16 cellular contexts compared by ENCODE assay signal in the genomic region with DNA sequence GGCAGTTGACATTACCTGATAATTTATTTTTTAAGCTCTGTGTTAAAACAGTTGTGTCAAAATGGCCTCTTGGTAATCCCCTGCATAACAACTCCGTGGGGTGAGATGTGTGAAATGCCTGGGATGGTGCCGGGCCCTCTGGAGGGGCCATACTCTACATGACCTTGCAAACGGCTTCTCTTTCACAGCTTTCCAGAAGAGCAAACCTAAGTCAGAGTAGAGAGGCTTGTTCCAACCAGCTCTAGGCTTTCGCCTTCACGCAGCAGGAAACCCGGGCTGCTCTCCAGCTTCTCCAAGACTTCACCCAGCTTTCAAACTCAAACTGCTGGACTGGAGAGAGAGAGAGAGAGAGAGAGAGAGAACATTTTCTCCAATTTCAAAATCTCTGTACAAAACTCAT.
DNase-seq lines count a peak whose midpoint lies in the region; ATAC-seq and TF ChIP-seq lines count a peak whose summit lies in the region.
"Had no signal": no experiment of that assay in that cellular context is flagged by ENCODE, and none has a peak within 500 bp of the region (broad histone marks: within the 10 kb centered on the region; RNA-seq: fewer than 3 reads in every experiment).

No MANE protein-coding gene starts in this region.

- CTCF ChIA-PET in CD4-positive, alpha-beta T cell (lab: Charles Lee) = no interaction called here

- no peaks in the 10 kb centered on the region for H3K36me3 ChIP-seq in ascending aorta
- H3K36me3 ChIP-seq: suprapubic skin had no signal

- DNase-seq in CD4-positive, alpha-beta T cell = no peak
- DNase-seq in ascending aorta (ENCODE audit: low spot score in 2 of 2) = peak in 1 of 2 donors; percentile 76
- peak; percentile 37 for DNase-seq in globus pallidus (ENCODE audit: low spot score)
- DNase-seq in nephron progenitor cell = no peak
- no peak for DNase-seq in NOMO-1 treated with dmso at 0.1 percent for 144 hours (lab: John Stamatoyannopoulos, UW; ENCODE audit: unreplicated experiment)
- DNase-seq in NCI-H187 treated with DMSO at 0.1 percent for 48 hours (lab: John Stamatoyannopoulos, UW) = no peak
- DNase-seq in activated T-cell treated with anti-CD3 and anti-CD28 coated beads, Interleukin-2, amount 50 U/mL, for 48 hours = no peak
- DNase-seq: activated naive CD4-positive, alpha-beta T cell; Caco-2; islet precursor cell; MV-4-11; NCI-H2081 treated with DMSO at 0.1 percent for 48 hours; NCI-H526 treated with DMSO at 0.1 percent for 48 hours had no signal

- no peaks in the 10 kb centered on the region for H3K9me3 Mint-ChIP-seq in CD4-positive, alpha-beta T cell
- H3K9me3 Mint-ChIP-seq in nephron progenitor cell = no peaks in the 10 kb centered on the region
- H3K9me3 Mint-ChIP-seq: brain had no signal

- H3K27me3 Mint-ChIP-seq in CD4-positive, alpha-beta T cell = no peaks in the 10 kb centered on the region
- no peaks in the 10 kb centered on the region for H3K27me3 Mint-ChIP-seq in nephron progenitor cell (ENCODE audit: low read depth, poor library complexity)
- H3K27me3 Mint-ChIP-seq: brain had no signal

- no peaks in the 10 kb centered on the region for H3K9me3 ChIP-seq in CD4-positive, alpha-beta T cell (ENCODE audit: control insufficient read depth, low read length)
- H3K9me3 ChIP-seq in ascending aorta = no peaks in the 10 kb centered on the region
- H3K9me3 ChIP-seq: Caco-2, suprapubic skin had no signal

- H3K36me3 Mint-ChIP-seq in CD4-positive, alpha-beta T cell (ENCODE audit: low read depth) = no peaks in the 10 kb centered on the region
- no peaks in the 10 kb centered on the region for H3K36me3 Mint-ChIP-seq in nephron progenitor cell (ENCODE audit: low read depth)
- H3K36me3 Mint-ChIP-seq: brain had no signal

- H3K4me1 Mint-ChIP-seq in CD4-positive, alpha-beta T cell (ENCODE audit: low read depth) = peaks cover 34% of the 10 kb centered on the region
- peaks cover 16% of the 10 kb centered on the region for H3K4me1 Mint-ChIP-seq in nephron progenitor cell
- H3K4me1 Mint-ChIP-seq: brain had no signal

- no peak overlapping the region for H3K4me3 ChIP-seq in ascending aorta
- H3K4me3 ChIP-seq: suprapubic skin had no signal

- intact Hi-C loops in CD4-positive, alpha-beta T cell (cut with DNase I, micrococcal nuclease) = no loop called here
- intact Hi-C loops in ascending aorta (cut with DNase I) = no loop called here

- peak overlapping the region; percentile 34 for H3K27ac Mint-ChIP-seq in CD4-positive, alpha-beta T cell
- H3K27ac Mint-ChIP-seq in nephron progenitor cell = peak overlapping the region; percentile 55
- H3K27ac Mint-ChIP-seq: brain had no signal

- TF ChIP-seq CTCF in CD4-positive, alpha-beta T cell (IDR thresholded peaks at IDR 0.05) = no peak
- TF ChIP-seq CTCF in ascending aorta (IDR thresholded peaks at IDR 0.05) (no peak), nephron progenitor cell (IDR thresholded peaks at IDR 0.05) (no peak)

- POLR2A ChIA-PET in CD4-positive, alpha-beta T cell (lab: Charles Lee) = interaction anchor here (0.6 to 1.8 kb wide), 6 partner anchors 9 to 115 kb away, joined by 3 to 13 read pairs (median 6); no protein-coding TSS in a partner anchor

- no peak overlapping the region for H3K27ac ChIP-seq in CD4-positive, alpha-beta T cell (ENCODE audit: low read depth, low read length)
- peak overlapping the region; percentile 57 to 62 for H3K27ac ChIP-seq in ascending aorta
- H3K27ac ChIP-seq: suprapubic skin had no signal

- peaks cover 0 to 20% of the 10 kb centered on the region in 2 donors for H3K4me1 ChIP-seq in ascending aorta
- H3K4me1 ChIP-seq: Caco-2 had no signal

- no peaks in the 10 kb centered on the region for H3K27me3 ChIP-seq in CD4-positive, alpha-beta T cell (ENCODE audit: control insufficient read depth, insufficient read depth, low read length)
- no peaks in the 10 kb centered on the region for H3K27me3 ChIP-seq in ascending aorta
- H3K27me3 ChIP-seq: suprapubic skin had no signal

- no peak for ATAC-seq in CD4-positive, alpha-beta T cell (ENCODE audit: poor library complexity)
- ATAC-seq in GM21423 (IDR thresholded peaks at IDR 0.05; ENCODE audit: unreplicated experiment) = no peak

- H3K4me3 Mint-ChIP-seq in CD4-positive, alpha-beta T cell = no peak overlapping the region
- H3K4me3 Mint-ChIP-seq in nephron progenitor cell = no peak overlapping the region
- H3K4me3 Mint-ChIP-seq: brain had no signal
